In the genomic region with DNA sequence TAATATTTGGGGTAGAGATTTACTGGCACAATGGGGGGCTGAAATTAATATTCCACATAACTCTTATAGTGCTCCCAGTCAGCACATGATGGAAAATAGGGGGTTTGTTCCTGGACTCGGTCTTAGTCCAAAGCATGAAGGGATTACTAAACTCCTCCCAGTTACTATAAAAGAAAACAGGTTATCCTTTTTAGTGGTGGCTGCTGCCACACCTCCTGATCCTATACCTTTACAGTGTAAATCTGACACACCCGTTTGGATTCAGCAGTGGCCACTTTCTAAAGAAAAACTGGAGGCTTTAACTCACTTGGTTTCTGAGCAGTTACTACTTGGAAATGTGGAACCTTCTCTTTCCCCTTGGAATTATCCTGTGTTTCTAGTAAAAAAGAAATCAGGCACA, we compare ENCODE assay signal across 12 cellular contexts.
"Had no signal": no experiment of that assay in that cellular context is flagged by ENCODE, and none has a peak within 500 bp of the region (broad histone marks: within the 10 kb centered on the region; RNA-seq: fewer than 3 reads in every experiment).

No MANE protein-coding gene starts in this region.

- H3K9me3 ChIP-seq: neutrophil, sigmoid colon had no signal

- H3K27ac ChIP-seq: foreskin keratinocyte, neutrophil, sigmoid colon, skin epidermis had no signal

- DNase-seq: dermis blood vessel endothelial cell; foreskin keratinocyte; kidney; left cardiac atrium; mesendoderm; naive thymus-derived CD8-positive, alpha-beta T cell; posterior cingulate gyrus; sigmoid colon; stimulated activated CD4-positive, alpha-beta T cell treated with anti-CD3 and anti-CD28 coated beads, Interleukin-12 subunit alpha, Interleukin-12 subunit beta, amount 100 ng/mL, for 4 hours; stimulated activated naive CD4-positive, alpha-beta T cell treated with Interleukin-2 at 50 U/mL for 16 hours had no signal

- ATAC-seq: foreskin keratinocyte; left cardiac atrium; naive thymus-derived CD8-positive, alpha-beta T cell had no signal

- H3K27me3 ChIP-seq: foreskin keratinocyte, neutrophil, sigmoid colon had no signal

- H3K36me3 ChIP-seq: neutrophil, sigmoid colon had no signal

- H3K4me3 ChIP-seq: sigmoid colon, skin epidermis had no signal
